Comparison of ENCODE assay signal across 14 cellular contexts in the genomic region with DNA sequence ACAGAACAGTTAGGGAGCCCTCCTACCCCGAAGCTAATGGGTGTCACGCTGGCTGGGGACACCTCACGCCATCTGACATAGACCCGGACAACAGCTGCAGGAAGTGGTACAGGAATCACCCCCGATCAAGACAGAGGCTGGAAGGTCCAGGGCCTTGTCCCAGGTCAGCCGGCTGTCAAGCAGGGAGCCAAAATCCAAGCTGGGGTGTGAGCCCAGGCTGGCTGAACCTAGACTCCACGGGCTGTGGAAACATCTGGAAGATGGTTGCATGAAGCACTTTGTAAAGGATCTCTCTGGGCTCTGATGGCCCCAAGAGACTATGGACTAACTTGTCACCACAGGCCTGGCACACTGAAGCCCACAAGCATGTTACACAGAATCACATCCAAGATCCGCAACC.
A peak's percentile ranks its signal among the peaks of the same experiment; 100 is the strongest.
DNase-seq lines count a peak whose midpoint lies in the region; ATAC-seq, FAIRE-seq and TF ChIP-seq lines count a peak whose summit lies in the region.
"Had no signal": no experiment of that assay in that cellular context is flagged by ENCODE, and none has a peak within 500 bp of the region (broad histone marks: within the 10 kb centered on the region; RNA-seq: fewer than 3 reads in every experiment).

No MANE protein-coding gene starts in this region.

- POLR2A ChIA-PET in A549 (lab: Yijun Ruan, JAX), result no interaction called here

- peaks cover 92% of the 10 kb centered on the region for H3K4me1 ChIP-seq in A549
- H3K4me1 ChIP-seq in SJCRH30, result peaks cover 47% of the 10 kb centered on the region
- H3K4me1 ChIP-seq in psoas muscle, result peaks cover 7% of the 10 kb centered on the region

- CTCF ChIA-PET in A549 (lab: Yijun Ruan, JAX), result interaction anchor here (1.0 to 11.4 kb wide), 9 partner anchors 14 to 44 kb away, joined by 3 to 88 read pairs (median 7); no protein-coding TSS in a partner anchor

- intact Hi-C loops in psoas muscle (cut with DNase I), result no loop called here

- no peak for TF ChIP-seq RAD21 in A549 (conservative IDR thresholded peaks at IDR 0.05 in 1 of 2, IDR thresholded peaks at IDR 0.05 in 1 of 2)

- H3K27me3 ChIP-seq in SJCRH30 (no peaks in the 10 kb centered on the region), psoas muscle (ENCODE audit: insufficient read depth in 3 of 3, low read length in 2 of 3) (peaks cover 0 to 3% (median 0%) of the 10 kb centered on the region in 3 donors)
- H3K27me3 ChIP-seq: spleen had no signal

- DNase-seq in A549 (ENCODE audit: low read depth in 1 of 2, low spot score in 1 of 2) (no peak), SJCRH30 (peak; percentile 82 to 88), fibroblast of gingiva (ENCODE audit: low read depth) (peak; percentile 74), psoas muscle (peak in 1 of 2 donors; percentile 72), OCI-M1 (lab: John Stamatoyannopoulos, UW) (no peak), MV-4-11 (lab: John Stamatoyannopoulos, UW) (no peak)
- no peak for DNase-seq in effector CD4-positive, alpha-beta T cell
- DNase-seq: activated CD4-positive, alpha-beta T cell treated with anti-CD3 and anti-CD28 coated beads, Interleukin-2, amount 10 ng/mL, durations not matched to agents 24 days and 14 days; immature natural killer cell; KG1; naive thymus-derived CD8-positive, alpha-beta T cell; NCI-H2081 treated with DMSO at 0.1 percent for 48 hours; spleen had no signal

- no peak for TF ChIP-seq POLR2A in A549 (IDR thresholded peaks at IDR 0.05; ENCODE audit: low read length)

- WGBS in A549 (ENCODE audit: missing lambda C conversion rate), result 94% methylated on average over 8 of the region's 8 CpGs
- WGBS in psoas muscle, 3 donors, result 40 to 52% (median 46%) methylated on average over 8 of the region's 8 CpGs

- H3K9me3 ChIP-seq in A549, result no peaks in the 10 kb centered on the region
- no peaks in the 10 kb centered on the region for H3K9me3 ChIP-seq in SJCRH30 (replicated peaks)
- no peaks in the 10 kb centered on the region for H3K9me3 ChIP-seq in psoas muscle
- H3K9me3 ChIP-seq: spleen had no signal

- H3K4me3 ChIP-seq in A549 (no peak overlapping the region), SJCRH30 (no peak overlapping the region), psoas muscle (no peak overlapping the region)
- H3K4me3 ChIP-seq: spleen had no signal

- H3K27ac ChIP-seq in A549 (peak overlapping the region; percentile 94 to 96; a peak in 5 of 6 replicates), SJCRH30 (peak overlapping the region; percentile 84), psoas muscle (no peak overlapping the region)

- TF ChIP-seq EP300 in A549 (IDR thresholded peaks at IDR 0.05), result no peak

- no peaks in the 10 kb centered on the region for H3K36me3 ChIP-seq in SJCRH30
- no peaks in the 10 kb centered on the region for H3K36me3 ChIP-seq in psoas muscle (ENCODE audit: insufficient read depth in 1 of 2, low read depth in 1 of 2)
- H3K36me3 ChIP-seq: spleen had no signal

- FAIRE-seq in A549 (lab: Jason Lieb, UNC), result no peak

- ATAC-seq in A549 (no peak), psoas muscle (peak in 3 of 4 donors; percentile 25 to 46 (median 32)), HG02678 (IDR thresholded peaks at IDR 0.05; ENCODE audit: unreplicated experiment) (no peak)
- ATAC-seq: naive thymus-derived CD8-positive, alpha-beta T cell had no signal

- H3K4me2 ChIP-seq in A549, result peak overlapping the region; percentile 17; the same call in 2 of the 3 replicates

- TF ChIP-seq CTCF in A549 (IDR thresholded peaks at IDR 0.05), result no peak
- no peak for TF ChIP-seq CTCF in psoas muscle (IDR thresholded peaks at IDR 0.05)

TF ChIP-seq in A549, 52 proteins besides CTCF, POLR2A, EP300 and RAD21:
- TF ChIP-seq FOSB (CRISPR knock-in tag; IDR thresholded peaks at IDR 0.05) (no peak), ZSCAN20 (CRISPR knock-in tag; IDR thresholded peaks at IDR 0.05) (no peak), HOXA7 (CRISPR knock-in tag; IDR thresholded peaks at IDR 0.05) (no peak), SMC3 (IDR thresholded peaks at IDR 0.05) (no peak), FOXS1 (CRISPR knock-in tag; IDR thresholded peaks at IDR 0.05) (no peak), CEBPB (IDR thresholded peaks at IDR 0.05) (no peak), ESRRA (IDR thresholded peaks at IDR 0.05; ENCODE audit: borderline replicate concordance, low read length) (no peak), PHF8 (IDR thresholded peaks at IDR 0.05; ENCODE audit: borderline replicate concordance, low read depth) (no peak), KDM5A (IDR thresholded peaks at IDR 0.05) (no peak), ZC3H11A (IDR thresholded peaks at IDR 0.05) (no peak), MAZ (IDR thresholded peaks at IDR 0.05; ENCODE audit: borderline replicate concordance, low read depth, low read length) (no peak), CHD4 (IDR thresholded peaks at IDR 0.05; ENCODE audit: borderline replicate concordance) (no peak), HOXB13 (CRISPR knock-in tag; IDR thresholded peaks at IDR 0.05; ENCODE audit: low read depth) (no peak)
- TF ChIP-seq, protein P1, sequence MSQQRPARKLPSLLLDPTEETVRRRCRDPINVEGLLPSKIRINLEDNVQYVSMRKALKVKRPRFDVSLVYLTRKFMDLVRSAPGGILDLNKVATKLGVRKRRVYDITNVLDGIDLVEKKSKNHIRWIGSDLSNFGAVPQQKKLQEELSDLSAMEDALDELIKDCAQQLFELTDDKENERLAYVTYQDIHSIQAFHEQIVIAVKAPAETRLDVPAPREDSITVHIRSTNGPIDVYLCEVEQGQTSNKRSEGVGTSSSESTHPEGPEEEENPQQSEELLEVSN (IDR thresholded peaks at IDR 0.05; ENCODE audit: borderline replicate concordance, low read depth), result no peak

Comparison
In these comparisons a context has a peak if more than half of its experiments do, and no peak if none do; other contexts are left out.
1. ATAC-seq: peak in psoas muscle (3 of 4); none in A549 (0 of 2) and HG02678 (single experiment).
2. DNase-seq: peak in SJCRH30 (2 of 2) and fibroblast of gingiva (single experiment); none in A549 (0 of 2), effector CD4-positive, alpha-beta T cell (single experiment), OCI-M1 (single experiment) and MV-4-11 (single experiment).